ENCODE assay signal across 8 cellular contexts in the genomic region with DNA sequence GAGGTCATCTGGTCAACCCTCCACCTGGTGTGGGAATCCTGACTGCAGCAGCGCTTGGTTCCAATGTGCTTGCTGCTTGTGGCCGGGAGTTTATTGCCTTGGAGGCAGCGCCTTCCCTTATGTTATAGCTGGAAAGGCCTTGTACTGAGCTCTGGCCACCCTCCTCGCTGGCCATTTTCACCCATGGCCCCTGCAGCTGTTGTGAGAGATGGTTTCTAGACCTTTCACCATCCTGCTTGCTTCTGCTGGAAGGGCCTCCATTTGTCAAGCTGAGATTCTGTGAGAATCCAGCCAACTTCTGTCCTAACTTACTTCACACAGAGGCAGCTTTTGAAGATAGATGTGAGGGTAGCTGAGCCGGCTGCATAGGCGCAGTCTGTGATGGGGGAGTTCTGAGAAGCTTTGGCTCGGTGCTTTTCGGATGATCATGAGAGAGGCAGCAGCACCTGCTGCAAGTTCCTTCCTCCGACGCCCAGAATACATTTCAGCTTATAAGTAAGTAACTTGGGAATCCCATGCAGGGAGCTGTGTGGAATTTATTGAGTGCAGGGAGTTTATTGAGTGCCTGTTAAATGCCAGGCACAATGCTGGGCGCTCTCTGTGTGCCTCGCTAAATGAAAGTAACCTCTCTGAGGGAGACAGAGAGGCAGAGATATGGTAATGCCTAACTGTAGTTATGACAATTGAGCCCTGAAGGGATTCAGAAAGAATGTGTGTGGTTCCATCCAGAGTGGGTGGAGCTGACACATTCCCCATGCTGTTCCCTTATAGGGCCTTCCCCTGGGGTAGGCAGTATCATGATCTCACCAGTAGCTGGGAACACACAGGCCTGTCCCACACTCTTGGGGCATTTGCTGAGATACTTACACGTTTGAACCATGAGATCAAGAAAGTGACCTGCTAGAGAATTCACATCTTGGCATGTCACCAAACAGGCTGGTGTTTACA. TPM values are rescaled to one million over a fixed set of nuclear protein-coding genes. Genes with fewer than 3 reads are reported as not detected.
DNase-seq lines count a peak whose midpoint lies in the region; ATAC-seq and TF ChIP-seq lines count a peak whose summit lies in the region.
"Had no signal": no experiment of that assay in that cellular context is flagged by ENCODE, and none has a peak within 500 bp of the region (broad histone marks: within the 10 kb centered on the region; RNA-seq: fewer than 3 reads in every experiment).

No MANE protein-coding gene starts in this region.

- 70% methylated on average over 13 of the region's 13 CpGs for WGBS in HUES64

- H3K27me3 ChIP-seq in HUES64 (ENCODE audit: insufficient read depth, low read length) (peaks cover 3% of the 10 kb centered on the region; the same call in 1 of the 2 replicates), breast epithelium (no peaks in the 10 kb centered on the region), kidney epithelial cell (ENCODE audit: control insufficient read depth, insufficient read depth, low read length) (no peaks in the 10 kb centered on the region), upper lobe of right lung (no peaks in the 10 kb centered on the region)

- no peak overlapping the region for H3K4me3 Mint-ChIP-seq in stimulated activated effector memory CD8-positive, alpha-beta T cell treated with anti-CD3 and anti-CD28 coated beads, Interleukin-12 subunit alpha, Interleukin-12 subunit beta, amount 100 ng/mL, for 72 hours
- H3K4me3 Mint-ChIP-seq: natural killer cell treated with Interleukin-12 subunit alpha and Interleukin-12 subunit beta and Interleukin-15 and Interleukin-18, amount 100 ng/mL, for 72 hours had no signal

- H3K9me3 Mint-ChIP-seq in stimulated activated effector memory CD8-positive, alpha-beta T cell treated with anti-CD3 and anti-CD28 coated beads, Interleukin-12 subunit alpha, Interleukin-12 subunit beta, amount 100 ng/mL, for 72 hours: no peaks in the 10 kb centered on the region
- H3K9me3 Mint-ChIP-seq: natural killer cell treated with Interleukin-12 subunit alpha and Interleukin-12 subunit beta and Interleukin-15 and Interleukin-18, amount 100 ng/mL, for 72 hours had no signal

- H3K4me1 Mint-ChIP-seq in stimulated activated effector memory CD8-positive, alpha-beta T cell treated with anti-CD3 and anti-CD28 coated beads, Interleukin-12 subunit alpha, Interleukin-12 subunit beta, amount 100 ng/mL, for 72 hours: peaks cover 11% of the 10 kb centered on the region

- no peaks in the 10 kb centered on the region for H3K9me3 ChIP-seq in HUES64 (ENCODE audit: insufficient read depth, low read depth, low read length)
- H3K9me3 ChIP-seq in breast epithelium: no peaks in the 10 kb centered on the region
- no peaks in the 10 kb centered on the region for H3K9me3 ChIP-seq in upper lobe of right lung

- TF ChIP-seq CTCF in breast epithelium (IDR thresholded peaks at IDR 0.05) (no peak), kidney epithelial cell (IDR thresholded peaks at IDR 0.05; ENCODE audit: insufficient read depth, low read length, poor library complexity, severe bottlenecking) (no peak), upper lobe of right lung (IDR thresholded peaks at IDR 0.05) (no peak)

- H3K4me3 ChIP-seq in HUES64 (ENCODE audit: low read length) (no peak overlapping the region), breast epithelium (no peak overlapping the region), kidney epithelial cell (ENCODE audit: low read depth, low read length) (no peak overlapping the region), upper lobe of right lung (no peak overlapping the region)

- ATAC-seq in upper lobe of right lung: peak; percentile 78
- no peak for ATAC-seq in stimulated activated effector memory CD8-positive, alpha-beta T cell treated with anti-CD3 and anti-CD28 coated beads, Interleukin-12 subunit alpha, Interleukin-12 subunit beta, amount 100 ng/mL, for 72 hours
- ATAC-seq: natural killer cell treated with Interleukin-12 subunit alpha and Interleukin-12 subunit beta and Interleukin-15 and Interleukin-18, amount 100 ng/mL, for 72 hours had no signal

- H3K9ac ChIP-seq in HUES64 (ENCODE audit: low read depth, low read length): no peak overlapping the region

- intact Hi-C loops in breast epithelium (cut with DNase I; ENCODE audit: low total_unique reads): no loop called here
- intact Hi-C loops in upper lobe of right lung (cut with DNase I): no loop called here

- peaks cover 5% of the 10 kb centered on the region for H3K36me3 Mint-ChIP-seq in stimulated activated effector memory CD8-positive, alpha-beta T cell treated with anti-CD3 and anti-CD28 coated beads, Interleukin-12 subunit alpha, Interleukin-12 subunit beta, amount 100 ng/mL, for 72 hours
- H3K36me3 Mint-ChIP-seq: natural killer cell treated with Interleukin-12 subunit alpha and Interleukin-12 subunit beta and Interleukin-15 and Interleukin-18, amount 100 ng/mL, for 72 hours had no signal

- H3K27ac ChIP-seq in HUES64 (ENCODE audit: low read depth, low read length) (peak overlapping the region; percentile 59), breast epithelium (peak overlapping the region; percentile 64 to 82), upper lobe of right lung (no peak overlapping the region)

- H3K36me3 ChIP-seq in HUES64 (ENCODE audit: insufficient read depth, low read length) (no peaks in the 10 kb centered on the region), breast epithelium (no peaks in the 10 kb centered on the region), kidney epithelial cell (ENCODE audit: control insufficient read depth, insufficient read depth, low read length) (no peaks in the 10 kb centered on the region), upper lobe of right lung (no peaks in the 10 kb centered on the region)

- DNase-seq in breast epithelium (ENCODE audit: low spot score in 2 of 2) (peak in 1 of 2 donors; percentile 80), kidney epithelial cell (ENCODE audit: low read depth) (peak; percentile 83), upper lobe of right lung (no peak), NCI-H446 treated with DMSO at 0.1 percent for 48 hours (lab: John Stamatoyannopoulos, UW) (no peak), SHP77 treated with DMSO at 0.1 percent for 48 hours (lab: John Stamatoyannopoulos, UW) (no peak)
- no peak for DNase-seq in stimulated activated effector memory CD8-positive, alpha-beta T cell treated with anti-CD3 and anti-CD28 coated beads, Interleukin-12 subunit alpha, Interleukin-12 subunit beta, amount 100 ng/mL, for 72 hours (ENCODE audit: low spot score in 2 of 2)

- no peak for TF ChIP-seq POLR2A in breast epithelium (IDR thresholded peaks at IDR 0.05)

- H3K4me1 ChIP-seq in HUES64 (ENCODE audit: insufficient read depth, low read length): peaks cover 51% of the 10 kb centered on the region
- H3K4me1 ChIP-seq in breast epithelium: peaks cover 5 to 10% of the 10 kb centered on the region in 2 donors
- peaks cover 36% of the 10 kb centered on the region for H3K4me1 ChIP-seq in upper lobe of right lung

- no peak overlapping the region for H3K27ac Mint-ChIP-seq in stimulated activated effector memory CD8-positive, alpha-beta T cell treated with anti-CD3 and anti-CD28 coated beads, Interleukin-12 subunit alpha, Interleukin-12 subunit beta, amount 100 ng/mL, for 72 hours
- H3K27ac Mint-ChIP-seq: natural killer cell treated with Interleukin-12 subunit alpha and Interleukin-12 subunit beta and Interleukin-15 and Interleukin-18, amount 100 ng/mL, for 72 hours had no signal

RNA-seq across cellular contexts. Expression of gene CTIF, which starts 8.9 kb away (rescaled TPM):
- polyA plus RNA-seq in HUES64 (2013, experiment 1 of 2): 10.9 TPM
- 10.5 TPM for polyA plus RNA-seq in HUES64 (2013, experiment 2 of 2)
- 10 to 100 TPM; 28.8 to 78.9 (median 32.6) TPM for total RNA-seq in breast epithelium
- 24.3 and 29.4 TPM in 2 replicates for total RNA-seq in kidney epithelial cell
- 72.4 TPM for total RNA-seq in upper lobe of right lung
